In genomic region chr4:133154725-133155124, GRCh38 we compare ENCODE assay signal across 8 cellular contexts. TPM values are rescaled to one million over a fixed set of nuclear protein-coding genes. Genes with fewer than 3 reads are reported as not detected.
DNase-seq lines count a peak whose midpoint lies in the region; ATAC-seq, FAIRE-seq and TF ChIP-seq lines count a peak whose summit lies in the region.

No MANE protein-coding gene starts in this region.

- no peak overlapping the region for H3K27ac Mint-ChIP-seq in astrocyte (ENCODE audit: unreplicated experiment)

- H2BK15ac ChIP-seq in mesendoderm (replicated peaks; ENCODE audit: low read depth) = no peak overlapping the region

- H3K9me2 ChIP-seq in DOHH2 (replicated peaks; ENCODE audit: control insufficient read depth, low read length) = no peaks in the 10 kb centered on the region

- H2AK5ac ChIP-seq in mesendoderm (ENCODE audit: low read length) = no peak overlapping the region

- H3K9me3 ChIP-seq in DOHH2 (ENCODE audit: control insufficient read depth, insufficient read depth, low read length) = peaks cover 10% of the 10 kb centered on the region; the same call in 1 of the 2 replicates
- H3K9me3 ChIP-seq in astrocyte (ENCODE audit: insufficient read depth, low read depth, low read length) = no peaks in the 10 kb centered on the region

- H3K79me1 ChIP-seq in mesendoderm (ENCODE audit: low read length) = peaks cover 4% of the 10 kb centered on the region

- no peak overlapping the region for H3K27ac ChIP-seq in DOHH2 (ENCODE audit: low read depth, low read length)
- H3K27ac ChIP-seq in astrocyte (ENCODE audit: low read depth, low read length) = no peak overlapping the region
- H3K27ac ChIP-seq in mesendoderm (ENCODE audit: low read depth, low read length) = no peak overlapping the region

- H3K4me1 ChIP-seq in DOHH2 (ENCODE audit: control insufficient read depth, low read length) = no peaks in the 10 kb centered on the region
- peaks cover 22% of the 10 kb centered on the region for H3K4me1 ChIP-seq in astrocyte (ENCODE audit: insufficient read depth, low read length)
- H3K4me1 ChIP-seq in mesendoderm (ENCODE audit: control insufficient read depth, low read depth, low read length) = no peaks in the 10 kb centered on the region

- H4K5ac ChIP-seq in mesendoderm (ENCODE audit: low read length) = no peak overlapping the region

- no peaks in the 10 kb centered on the region for H3K36me3 Mint-ChIP-seq in astrocyte (ENCODE audit: low read depth, unreplicated experiment)
- H3K36me3 Mint-ChIP-seq in activated T-cell treated with anti-CD3 and anti-CD28 coated beads, Interleukin-2, amount 50 U/mL, for 4 hours (ENCODE audit: insufficient read depth) = no peaks in the 10 kb centered on the region

- H3K4me1 Mint-ChIP-seq in astrocyte (ENCODE audit: low read depth, unreplicated experiment) = peaks cover 5% of the 10 kb centered on the region
- H3K4me1 Mint-ChIP-seq in activated T-cell treated with anti-CD3 and anti-CD28 coated beads, Interleukin-2, amount 50 U/mL, for 4 hours (ENCODE audit: low read depth) = no peaks in the 10 kb centered on the region

- no peak overlapping the region for H3K23ac ChIP-seq in mesendoderm (ENCODE audit: low read length)

- H3K27me3 Mint-ChIP-seq in astrocyte (ENCODE audit: low read depth, unreplicated experiment) = peaks cover 26% of the 10 kb centered on the region
- peaks cover 29% of the 10 kb centered on the region for H3K27me3 Mint-ChIP-seq in activated T-cell treated with anti-CD3 and anti-CD28 coated beads, Interleukin-2, amount 50 U/mL, for 4 hours (ENCODE audit: low read depth)

- H2AFZ ChIP-seq in astrocyte (ENCODE audit: low read depth, low read length) = no peak overlapping the region

- H3K27me3 ChIP-seq in DOHH2 (ENCODE audit: control insufficient read depth, low read length) = no peaks in the 10 kb centered on the region
- no peaks in the 10 kb centered on the region for H3K27me3 ChIP-seq in astrocyte (ENCODE audit: insufficient read depth, low read length)
- H3K27me3 ChIP-seq in mesendoderm (ENCODE audit: insufficient read depth, low read length, poor library complexity) = no peaks in the 10 kb centered on the region

- ATAC-seq in activated T-cell treated with anti-CD3 and anti-CD28 coated beads, Interleukin-2, amount 50 U/mL, for 4 hours = no peak

- H3K18ac ChIP-seq in mesendoderm (ENCODE audit: low read length) = no peak overlapping the region

- no peak overlapping the region for H3K4me2 ChIP-seq in DOHH2 (ENCODE audit: low read length)
- peak overlapping the region; percentile 19 for H3K4me2 ChIP-seq in astrocyte (ENCODE audit: low read length)
- peak overlapping the region; percentile 63 for H3K4me2 ChIP-seq in mesendoderm (ENCODE audit: low read length)

- no peaks in the 10 kb centered on the region for H3F3A ChIP-seq in DOHH2 (ENCODE audit: control insufficient read depth, insufficient read depth)

- H3K9ac ChIP-seq in astrocyte (ENCODE audit: low read length) = no peak overlapping the region
- H3K9ac ChIP-seq in mesendoderm (ENCODE audit: low read length) = peak overlapping the region; percentile 50

- no peak for FAIRE-seq in astrocyte (lab: Jason Lieb, UNC)

- TF ChIP-seq CTCF in DOHH2 (IDR thresholded peaks at IDR 0.05; ENCODE audit: low read depth, low read length, poor library complexity, severe bottlenecking) (peak; percentile 42), astrocyte (IDR thresholded peaks at IDR 0.05; ENCODE audit: insufficient read depth, low read depth, low read length) (peak; percentile 82)

- no peak overlapping the region for H3K4ac ChIP-seq in mesendoderm (ENCODE audit: low read depth, low read length)

- H2BK120ac ChIP-seq in mesendoderm (ENCODE audit: low read depth, low read length) = no peak overlapping the region

- DNase-seq in HuH-7 (ENCODE audit: low spot score) (peak; percentile 40), astrocyte (ENCODE audit: low read depth) (peak; percentile 53), mesendoderm (peak; percentile 45), ecto neural progenitor cell (ENCODE audit: low spot score) (no peak)
- DNase-seq in activated CD8-positive, alpha-beta memory T cell treated with anti-CD3 and anti-CD28 coated beads for 24 hours = no peak
- DNase-seq in activated T-cell treated with anti-CD3 and anti-CD28 coated beads, Interleukin-2, amount 50 U/mL, for 4 hours = no peak
- DNase-seq in activated T-cell treated with anti-CD3 and anti-CD28 coated beads, Interleukin-2, amount 50 U/mL, for 1 hour = no peak

- WGBS in mesendoderm (ENCODE audit: extremely low coverage, insufficient coverage, low lambda C conversion rate) = no CpG with 5 or more reads among the region's 4 CpGs

- H3K4me3 ChIP-seq in DOHH2 (ENCODE audit: low read length) = no peak overlapping the region
- no peak overlapping the region for H3K4me3 ChIP-seq in astrocyte (ENCODE audit: insufficient read depth, low read depth, low read length)
- peak overlapping the region; percentile 7 for H3K4me3 ChIP-seq in mesendoderm (ENCODE audit: low read length)

- H4K8ac ChIP-seq in mesendoderm (ENCODE audit: low read depth, low read length) = no peak overlapping the region

- H3K9me3 Mint-ChIP-seq in astrocyte (ENCODE audit: unreplicated experiment) = peaks cover 4% of the 10 kb centered on the region
- no peaks in the 10 kb centered on the region for H3K9me3 Mint-ChIP-seq in activated T-cell treated with anti-CD3 and anti-CD28 coated beads, Interleukin-2, amount 50 U/mL, for 4 hours

- H4K20me1 ChIP-seq in DOHH2 (ENCODE audit: control insufficient read depth, insufficient read depth, low read depth, low read length) = no peaks in the 10 kb centered on the region
- peaks cover 3% of the 10 kb centered on the region for H4K20me1 ChIP-seq in astrocyte (ENCODE audit: insufficient read depth, low read length)

- H2BK5ac ChIP-seq in mesendoderm (ENCODE audit: low read length) = no peak overlapping the region

- H3K79me2 ChIP-seq in DOHH2 (ENCODE audit: control insufficient read depth, low read length) (no peaks in the 10 kb centered on the region), astrocyte (ENCODE audit: insufficient read depth, low read length) (peaks cover 26% of the 10 kb centered on the region), mesendoderm (ENCODE audit: control insufficient read depth, insufficient read depth, low read length) (peaks cover 59% of the 10 kb centered on the region)

- H3K4me3 Mint-ChIP-seq in astrocyte (ENCODE audit: unreplicated experiment) = no peak overlapping the region
- H3K4me3 Mint-ChIP-seq in activated T-cell treated with anti-CD3 and anti-CD28 coated beads, Interleukin-2, amount 50 U/mL, for 4 hours = no peak overlapping the region

- peak overlapping the region; percentile 65 for H3K56ac ChIP-seq in mesendoderm (ENCODE audit: low read length)

- H3K36me3 ChIP-seq in DOHH2 (ENCODE audit: control insufficient read depth, low read length) (no peaks in the 10 kb centered on the region), astrocyte (ENCODE audit: insufficient read depth, low read length) (no peaks in the 10 kb centered on the region), mesendoderm (ENCODE audit: control insufficient read depth, insufficient read depth, low read length) (no peaks in the 10 kb centered on the region)

RNA-seq across cellular contexts. Expression of gene PCDH10, which starts 5.6 kb away (rescaled TPM):
- total RNA-seq in astrocyte = 9.1 and 12.5 TPM in 2 replicates
- polyA plus RNA-seq in mesendoderm (2013, experiment 1 of 2) = 86.0 TPM
- 86.7 TPM for polyA plus RNA-seq in mesendoderm (2013, experiment 2 of 2)
- not detected for total RNA-seq in activated T-cell treated with anti-CD3 and anti-CD28 coated beads, Interleukin-2, amount 50 U/mL, for 4 hours

Comparison
In these comparisons a context has a peak if more than half of its experiments do, and no peak if none do; other contexts are left out.
1. DNase-seq: peak in HuH-7 (single experiment), astrocyte (single experiment) and mesendoderm (single experiment); none in activated CD8-positive, alpha-beta memory T cell treated with anti-CD3 and anti-CD28 coated beads for 24 hours (single experiment), activated T-cell treated with anti-CD3 and anti-CD28 coated beads, Interleukin-2, amount 50 U/mL, for 4 hours (single experiment), ecto neural progenitor cell (single experiment) and activated T-cell treated with anti-CD3 and anti-CD28 coated beads, Interleukin-2, amount 50 U/mL, for 1 hour (single experiment).
2. RNA of gene PCDH10, which starts 5.6 kb away (total RNA-seq): 9.1 to 12.5 TPM in astrocyte; not detected in activated T-cell treated with anti-CD3 and anti-CD28 coated beads, Interleukin-2, amount 50 U/mL, for 4 hours; every median in the first group is over 10 times any median in the second.